ENCODE assay signal across 32 cellular contexts in the genomic region with DNA sequence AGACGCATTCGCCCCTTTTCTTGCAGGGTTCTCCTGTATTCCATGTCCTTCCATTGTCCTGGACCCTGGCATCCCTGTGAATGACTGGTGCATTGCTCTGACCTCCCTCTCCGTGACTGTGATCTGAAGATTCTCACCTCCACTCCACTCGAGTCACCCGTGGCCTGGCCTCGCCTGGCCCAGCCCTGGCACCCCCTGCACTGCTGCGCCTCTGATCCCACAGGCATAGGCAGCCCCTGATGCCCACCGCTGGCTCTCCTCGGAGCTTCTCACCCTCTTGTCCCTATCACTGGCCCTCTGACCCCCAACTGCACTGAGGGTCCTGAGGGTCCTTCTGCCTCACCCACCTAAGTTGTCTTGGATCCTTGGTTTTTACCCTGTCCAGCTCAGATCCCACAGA. TPM values are rescaled to one million over a fixed set of nuclear protein-coding genes. Genes with fewer than 3 reads are reported as not detected.
"Had no signal": no experiment of that assay in that cellular context is flagged by ENCODE, and none has a peak within 500 bp of the region (broad histone marks: within the 10 kb centered on the region; RNA-seq: fewer than 3 reads in every experiment).

No MANE protein-coding gene starts in this region.

- H3K27ac Mint-ChIP-seq: activated CD4-positive, alpha-beta T cell treated with anti-CD3 and anti-CD28 coated beads, Interleukin-2, amount 10 ng/mL, durations not matched to agents 7 days and 5 days; activated CD8-positive, alpha-beta memory T cell treated with anti-CD3 and anti-CD28 coated beads, Interleukin-2, amount 10 ng/mL, durations not matched to agents 7 days and 5 days; activated CD8-positive, alpha-beta T cell treated with anti-CD3 and anti-CD28 coated beads for 36 hours; activated naive CD8-positive, alpha-beta T cell; activated T-cell treated with anti-CD3 and anti-CD28 coated beads, Interleukin-2, amount 50 U/mL, for 24 hours; activated T-cell treated with anti-CD3 and anti-CD28 coated beads, Interleukin-2, amount 50 U/mL, for 72 hours; dendritic cell treated with granulocyte-macrophage colony-stimulating factor and Interleukin-4, amounts not matched to agents 40 ng/mL and 50 ng/mL, for 4 days; endodermal cell; WTC11 had no signal

- DNase-seq: activated CD4-positive, alpha-beta T cell treated with anti-CD3 and anti-CD28 coated beads for 1 hour; activated CD4-positive, alpha-beta T cell treated with anti-CD3 and anti-CD28 coated beads for 4 hours; activated CD4-positive, alpha-beta T cell treated with anti-CD3 and anti-CD28 coated beads, Interleukin-2, amount 10 ng/mL, durations not matched to agents 7 days and 5 days; activated CD4-positive, alpha-beta T cell treated with anti-CD3 and anti-CD28 coated beads, Interleukin-2, amount 50 U/mL, for 4 hours; activated CD8-positive, alpha-beta memory T cell treated with anti-CD3 and anti-CD28 coated beads, Interleukin-2, amount 10 ng/mL, durations not matched to agents 7 days and 5 days; activated CD8-positive, alpha-beta memory T cell treated with anti-CD3 and anti-CD28 coated beads, Interleukin-2, amount 50 U/mL, for 4 hours; activated CD8-positive, alpha-beta T cell treated with anti-CD3 and anti-CD28 coated beads for 36 hours; activated gamma-delta T cell; activated naive CD4-positive, alpha-beta T cell treated with anti-CD3 and anti-CD28 coated beads, Interleukin-2, amount 50 U/mL, for 16 hours; activated naive CD4-positive, alpha-beta T cell treated with Interleukin-2 at 50 U/mL for 16 hours; activated T-cell treated with anti-CD3 and anti-CD28 coated beads for 4 hours; activated T-cell treated with anti-CD3 and anti-CD28 coated beads, Interleukin-2, amount 50 U/mL, for 24 hours; activated T-cell treated with anti-CD3 and anti-CD28 coated beads, Interleukin-2, amount 50 U/mL, for 72 hours; amniotic stem cell; anterior cingulate cortex; brain microvascular endothelial cell; dorsolateral prefrontal cortex; effector memory CD4-positive, alpha-beta T cell; endodermal cell; foreskin fibroblast; T-helper 2 cell had no signal

- H3K36me3 Mint-ChIP-seq: activated CD8-positive, alpha-beta memory T cell treated with anti-CD3 and anti-CD28 coated beads, Interleukin-2, amount 10 ng/mL, durations not matched to agents 7 days and 5 days; WTC11 had no signal

- H3K4me3 Mint-ChIP-seq: activated CD4-positive, alpha-beta T cell treated with anti-CD3 and anti-CD28 coated beads, Interleukin-2, amount 10 ng/mL, durations not matched to agents 7 days and 5 days; activated CD8-positive, alpha-beta memory T cell treated with anti-CD3 and anti-CD28 coated beads, Interleukin-2, amount 10 ng/mL, durations not matched to agents 7 days and 5 days; activated CD8-positive, alpha-beta T cell treated with anti-CD3 and anti-CD28 coated beads for 36 hours; activated naive CD8-positive, alpha-beta T cell; activated T-cell treated with anti-CD3 and anti-CD28 coated beads, Interleukin-2, amount 50 U/mL, for 24 hours; activated T-cell treated with anti-CD3 and anti-CD28 coated beads, Interleukin-2, amount 50 U/mL, for 72 hours; central memory CD8-positive, alpha-beta T cell; dendritic cell treated with granulocyte-macrophage colony-stimulating factor and Interleukin-4, amounts not matched to agents 40 ng/mL and 50 ng/mL, for 4 days; endodermal cell; WTC11 had no signal

- ATAC-seq: activated CD8-positive, alpha-beta memory T cell treated with anti-CD3 and anti-CD28 coated beads, Interleukin-2, amount 10 ng/mL, durations not matched to agents 7 days and 5 days; activated CD8-positive, alpha-beta T cell treated with anti-CD3 and anti-CD28 coated beads for 36 hours; activated T-cell treated with anti-CD3 and anti-CD28 coated beads, Interleukin-2, amount 50 U/mL, for 72 hours; esophagus mucosa; WTC11 had no signal

- H3K27ac ChIP-seq: brain microvascular endothelial cell, coronary artery, dorsolateral prefrontal cortex, VCaP had no signal

- H3K27me3 Mint-ChIP-seq: activated CD8-positive, alpha-beta memory T cell treated with anti-CD3 and anti-CD28 coated beads, Interleukin-2, amount 10 ng/mL, durations not matched to agents 7 days and 5 days; activated naive CD8-positive, alpha-beta T cell had no signal

- H3K4me1 Mint-ChIP-seq: activated CD4-positive, alpha-beta T cell treated with anti-CD3 and anti-CD28 coated beads, Interleukin-2, amount 10 ng/mL, durations not matched to agents 7 days and 5 days; activated CD8-positive, alpha-beta memory T cell treated with anti-CD3 and anti-CD28 coated beads, Interleukin-2, amount 10 ng/mL, durations not matched to agents 7 days and 5 days; central memory CD8-positive, alpha-beta T cell; endodermal cell; WTC11 had no signal

- H3K9me3 Mint-ChIP-seq: activated CD4-positive, alpha-beta T cell treated with anti-CD3 and anti-CD28 coated beads, Interleukin-2, amount 10 ng/mL, durations not matched to agents 7 days and 5 days; activated CD8-positive, alpha-beta T cell treated with anti-CD3 and anti-CD28 coated beads for 36 hours; activated T-cell treated with anti-CD3 and anti-CD28 coated beads, Interleukin-2, amount 50 U/mL, for 24 hours; activated T-cell treated with anti-CD3 and anti-CD28 coated beads, Interleukin-2, amount 50 U/mL, for 72 hours; central memory CD8-positive, alpha-beta T cell; dendritic cell treated with granulocyte-macrophage colony-stimulating factor and Interleukin-4, amounts not matched to agents 40 ng/mL and 50 ng/mL, for 4 days had no signal

- H3K27me3 ChIP-seq: brain microvascular endothelial cell had no signal

- H3K36me3 ChIP-seq: brain microvascular endothelial cell had no signal

- H3K4me3 ChIP-seq: coronary artery, dorsolateral prefrontal cortex had no signal

RNA-seq across cellular contexts. Expression of gene MMP21, which starts 2.2 kb away (rescaled TPM):
- total RNA-seq: activated CD8-positive, alpha-beta memory T cell treated with anti-CD3 and anti-CD28 coated beads for 36 hours; activated CD8-positive, alpha-beta memory T cell treated with anti-CD3 and anti-CD28 coated beads, Interleukin-2, amount 10 ng/mL, durations not matched to agents 7 days and 5 days; activated CD8-positive, alpha-beta T cell treated with anti-CD3 and anti-CD28 coated beads for 36 hours; activated T-cell treated with anti-CD3 and anti-CD28 coated beads, Interleukin-2, amount 50 U/mL, for 72 hours; astrocyte; bronchial epithelial cell; cardiac septum; endodermal cell; WTC11 had no signal
